Comparison of ENCODE assay signal across 9 cellular contexts in genomic region chr20:41232971-41233926, GRCh38.
A peak's percentile ranks its signal among the peaks of the same experiment; 100 is the strongest.
DNase-seq lines count a peak whose midpoint lies in the region; ATAC-seq lines count a peak whose summit lies in the region.
"Had no signal": no experiment of that assay in that cellular context is flagged by ENCODE, and none has a peak within 500 bp of the region (broad histone marks: within the 10 kb centered on the region; RNA-seq: fewer than 3 reads in every experiment).

No MANE protein-coding gene starts in this region.

- no peaks in the 10 kb centered on the region for H3K36me3 ChIP-seq in duodenal mucosa (ENCODE audit: control insufficient read depth in 1 of 2, insufficient read depth in 2 of 2, low read length in 2 of 2)
- H3K36me3 ChIP-seq in muscle layer of duodenum (ENCODE audit: control insufficient read depth in 1 of 2, insufficient read depth in 2 of 2, low read length in 2 of 2) = no peaks in the 10 kb centered on the region

- H3K27me3 ChIP-seq in duodenal mucosa (ENCODE audit: control insufficient read depth in 1 of 2, insufficient read depth in 2 of 2, low read length in 2 of 2) (no peaks in the 10 kb centered on the region), muscle layer of duodenum (ENCODE audit: low read depth, low read length) (no peaks in the 10 kb centered on the region)

- no peak overlapping the region for H3K27ac ChIP-seq in duodenal mucosa (ENCODE audit: low read depth, low read length)
- H3K27ac ChIP-seq in muscle layer of duodenum (ENCODE audit: low read length) = peak overlapping the region; percentile 11

- ATAC-seq in GM21526 (IDR thresholded peaks at IDR 0.05; ENCODE audit: low FRiP score, unreplicated experiment) = no peak

- H3K9ac ChIP-seq in duodenal mucosa (ENCODE audit: low read depth in 1 of 2, low read length in 2 of 2) = peak overlapping the region; percentile 19 to 30

- H3K4me1 ChIP-seq in duodenal mucosa (ENCODE audit: control insufficient read depth in 1 of 2, insufficient read depth in 2 of 2, low read length in 2 of 2) = peaks cover 27 to 31% of the 10 kb centered on the region in 2 donors
- peaks cover 19 to 26% of the 10 kb centered on the region in 2 donors for H3K4me1 ChIP-seq in muscle layer of duodenum (ENCODE audit: control insufficient read depth in 1 of 2, insufficient read depth in 2 of 2, low read length in 2 of 2)

- no peaks in the 10 kb centered on the region for H3K9me3 ChIP-seq in duodenal mucosa (ENCODE audit: control insufficient read depth in 1 of 2, low read length in 2 of 2)
- H3K9me3 ChIP-seq in muscle layer of duodenum (ENCODE audit: control insufficient read depth in 1 of 2, low read length in 2 of 2) = no peaks in the 10 kb centered on the region

- in situ Hi-C loops in ACHN (cut with HindIII; ENCODE audit: low pct_ligation_motif_present, low pct_unique_long_range_greater_than_20kb, low sequenced_read_pairs) = no loop called here

- H3K4me3 ChIP-seq in duodenal mucosa (ENCODE audit: low read depth in 1 of 2, low read length in 2 of 2) (peak overlapping the region in 1 of 2 donors; percentile 25), muscle layer of duodenum (ENCODE audit: low read depth in 1 of 2, low read length in 2 of 2) (no peak overlapping the region)

- DNase-seq in ACHN (peak; percentile 64), MV-4-11 (lab: John Stamatoyannopoulos, UW) (peak; percentile 21), HuH-7.5 (ENCODE audit: low spot score) (no peak), middle frontal gyrus (ENCODE audit: extremely low spot score, low spot score) (no peak)
- DNase-seq in activated effector memory CD4-positive, alpha-beta T cell treated with anti-CD3 and anti-CD28 coated beads, Interleukin-2, amount 50 U/mL, for 16 hours = no peak
- DNase-seq: GF-D8 had no signal

Comparison
In these comparisons a context has a peak if more than half of its experiments do, and no peak if none do; other contexts are left out.
1. DNase-seq: peak in ACHN (single experiment) and MV-4-11 (single experiment); none in HuH-7.5 (single experiment), activated effector memory CD4-positive, alpha-beta T cell treated with anti-CD3 and anti-CD28 coated beads, Interleukin-2, amount 50 U/mL, for 16 hours (single experiment) and middle frontal gyrus (single experiment).